8 cellular contexts compared by ENCODE assay signal in genomic region chr14:91226411-91226810, GRCh38. TPM values are rescaled to one million over a fixed set of nuclear protein-coding genes. Genes with fewer than 3 reads are reported as not detected.
A peak's percentile ranks its signal among the peaks of the same experiment; 100 is the strongest.
DNase-seq lines count a peak whose midpoint lies in the region; TF ChIP-seq lines count a peak whose summit lies in the region.
"Not testable (repeated sequence)": the region's sequence is repeated elsewhere in the genome, so short reads cannot be mapped to it uniquely, and the experiment has no call there.
"Had no signal": no experiment of that assay in that cellular context is flagged by ENCODE, and none has a peak within 500 bp of the region (broad histone marks: within the 10 kb centered on the region; RNA-seq: fewer than 3 reads in every experiment).

No MANE protein-coding gene starts in this region.

- H3K4me1 Mint-ChIP-seq in CD4-positive, alpha-beta memory T cell: peaks cover 80 to 100% (median 92%) of the 10 kb centered on the region in 4 donors
- H3K4me1 Mint-ChIP-seq in T-helper 1 cell treated with Interleukin-12 subunit alpha and Interleukin-12 subunit beta and Interleukin-4 antibody, amounts not matched to agents 30 μg/mL and 1 μg/mL, for 36 hours (ENCODE audit: low read depth): peaks cover 84% of the 10 kb centered on the region
- H3K4me1 Mint-ChIP-seq in activated CD4-positive, alpha-beta memory T cell treated with anti-CD3 and anti-CD28 coated beads for 36 hours (ENCODE audit: low read depth): peaks cover 93% of the 10 kb centered on the region
- H3K4me1 Mint-ChIP-seq in activated T-helper 1 cell treated with anti-CD3 and anti-CD28 coated beads, Interleukin-12 subunit alpha, Interleukin-12 subunit beta, Interleukin-2, Interleukin-4 antibody, amounts not matched to agents 30 ng/mL and 10 ng/mL and 1 ng/mL, durations not matched to agents 14 hours and 24 hours and 36 hours (ENCODE audit: low read depth): peaks cover 94% of the 10 kb centered on the region
- H3K4me1 Mint-ChIP-seq in activated naive CD8-positive, alpha-beta T cell (ENCODE audit: low read depth): peaks cover 93% of the 10 kb centered on the region
- H3K4me1 Mint-ChIP-seq in immature natural killer cell: peaks cover 99% of the 10 kb centered on the region in 2 donors

- H3K4me1 ChIP-seq in CD4-positive, alpha-beta memory T cell (ENCODE audit: insufficient read depth, low read length): peaks cover 90% of the 10 kb centered on the region
- H3K4me1 ChIP-seq in spleen: peaks cover 33 to 76% (median 61%) of the 10 kb centered on the region in 6 donors

- intact Hi-C loops in CD4-positive, alpha-beta memory T cell (cut with micrococcal nuclease): loop anchor here (5.0 kb wide), 2 partner anchors 34 to 61 kb away; no protein-coding TSS in a partner anchor
- intact Hi-C loops in activated CD4-positive, alpha-beta memory T cell treated with anti-CD3 and anti-CD28 coated beads for 36 hours (cut with micrococcal nuclease): loop anchor here (5.0 kb wide), 1 partner anchor 36 kb away; no protein-coding TSS in a partner anchor
- intact Hi-C loops in activated T-helper 1 cell treated with anti-CD3 and anti-CD28 coated beads, Interleukin-12 subunit alpha, Interleukin-12 subunit beta, Interleukin-2, Interleukin-4 antibody, amounts not matched to agents 30 ng/mL and 10 ng/mL and 1 ng/mL, durations not matched to agents 14 hours and 24 hours and 36 hours (cut with micrococcal nuclease): loop anchor here (2.0 to 10.0 kb wide), 5 partner anchors 20 to 638 kb away; partner anchors contain the start of gene TC2N
- intact Hi-C loops in spleen (cut with DNase I; ENCODE audit: low total_unique reads): not testable (repeated sequence)

- WGBS in spleen, 5 donors: 57 to 72% (median 62%) methylated on average over 5 of the region's 5 CpGs

- CTCF ChIA-PET in CD4-positive, alpha-beta memory T cell (lab: Charles Lee; ENCODE audit: partially characterized antibody): interaction anchor here (1.0 to 5.5 kb wide), 4 partner anchors 18 to 60 kb away, joined by 4 to 45 read pairs (median 33); partner anchors contain the start of gene GPR68
- CTCF ChIA-PET in activated CD4-positive, alpha-beta memory T cell treated with anti-CD3 and anti-CD28 coated beads for 36 hours (lab: Charles Lee): interaction anchor here (2.9 to 4.6 kb wide), 3 partner anchors 12 to 49 kb away, joined by 9 to 71 read pairs (median 33); partner anchors contain the start of gene GPR68

- peak in 1 of 5 donors; percentile 49 for DNase-seq in CD4-positive, alpha-beta memory T cell
- DNase-seq in activated CD4-positive, alpha-beta memory T cell treated with anti-CD3 and anti-CD28 coated beads for 36 hours; activated T-helper 1 cell treated with anti-CD3 and anti-CD28 coated beads, Interleukin-12 subunit alpha, Interleukin-12 subunit beta, Interleukin-2, Interleukin-4 antibody, amounts not matched to agents 30 ng/mL and 10 ng/mL and 1 ng/mL, durations not matched to agents 14 hours and 24 hours and 36 hours (ENCODE audit: low spot score); immature natural killer cell; spleen: not testable (repeated sequence)

- H3K27ac ChIP-seq in CD4-positive, alpha-beta memory T cell (ENCODE audit: low read depth, low read length): peak overlapping the region; percentile 88
- peak overlapping the region in 6 of 8 donors; percentile 23 to 90 (median 82) for H3K27ac ChIP-seq in spleen

- H3K27ac Mint-ChIP-seq in CD4-positive, alpha-beta memory T cell: peak overlapping the region; percentile 97 to 100 (median 99)
- H3K27ac Mint-ChIP-seq in T-helper 1 cell treated with Interleukin-12 subunit alpha and Interleukin-12 subunit beta and Interleukin-4 antibody, amounts not matched to agents 30 μg/mL and 1 μg/mL, for 36 hours: peak overlapping the region; percentile 97
- H3K27ac Mint-ChIP-seq in activated CD4-positive, alpha-beta memory T cell treated with anti-CD3 and anti-CD28 coated beads for 36 hours: peak overlapping the region; percentile 94
- H3K27ac Mint-ChIP-seq in activated T-helper 1 cell treated with anti-CD3 and anti-CD28 coated beads, Interleukin-12 subunit alpha, Interleukin-12 subunit beta, Interleukin-2, Interleukin-4 antibody, amounts not matched to agents 30 ng/mL and 10 ng/mL and 1 ng/mL, durations not matched to agents 14 hours and 24 hours and 36 hours: peak overlapping the region; percentile 100
- peak overlapping the region; percentile 99 for H3K27ac Mint-ChIP-seq in activated naive CD8-positive, alpha-beta T cell
- H3K27ac Mint-ChIP-seq in immature natural killer cell: peak overlapping the region; percentile 96 to 100 (median 99)

- H3K36me3 ChIP-seq in CD4-positive, alpha-beta memory T cell (ENCODE audit: insufficient read depth, low read length): not testable (repeated sequence)
- H3K36me3 ChIP-seq in spleen: peaks cover 0 to 90% (median 12%) of the 10 kb centered on the region in 6 donors

- H3K4me3 Mint-ChIP-seq in CD4-positive, alpha-beta memory T cell: peak overlapping the region in 7 of 8 donors; percentile 73 to 97 (median 86)
- peak overlapping the region; percentile 81 for H3K4me3 Mint-ChIP-seq in T-helper 1 cell treated with Interleukin-12 subunit alpha and Interleukin-12 subunit beta and Interleukin-4 antibody, amounts not matched to agents 30 μg/mL and 1 μg/mL, for 36 hours
- not testable (repeated sequence) for H3K4me3 Mint-ChIP-seq in activated CD4-positive, alpha-beta memory T cell treated with anti-CD3 and anti-CD28 coated beads for 36 hours
- H3K4me3 Mint-ChIP-seq in activated T-helper 1 cell treated with anti-CD3 and anti-CD28 coated beads, Interleukin-12 subunit alpha, Interleukin-12 subunit beta, Interleukin-2, Interleukin-4 antibody, amounts not matched to agents 30 ng/mL and 10 ng/mL and 1 ng/mL, durations not matched to agents 14 hours and 24 hours and 36 hours: peak overlapping the region; percentile 80
- H3K4me3 Mint-ChIP-seq in activated naive CD8-positive, alpha-beta T cell: peak overlapping the region; percentile 82
- peak overlapping the region; percentile 81 to 95 (median 83) for H3K4me3 Mint-ChIP-seq in immature natural killer cell

- H3K9me3 Mint-ChIP-seq in CD4-positive, alpha-beta memory T cell; activated naive CD8-positive, alpha-beta T cell (ENCODE audit: low read depth); immature natural killer cell: not testable (repeated sequence)
- peaks cover 15% of the 10 kb centered on the region for H3K9me3 Mint-ChIP-seq in T-helper 1 cell treated with Interleukin-12 subunit alpha and Interleukin-12 subunit beta and Interleukin-4 antibody, amounts not matched to agents 30 μg/mL and 1 μg/mL, for 36 hours
- peaks cover 20% of the 10 kb centered on the region for H3K9me3 Mint-ChIP-seq in activated CD4-positive, alpha-beta memory T cell treated with anti-CD3 and anti-CD28 coated beads for 36 hours
- H3K9me3 Mint-ChIP-seq in activated T-helper 1 cell treated with anti-CD3 and anti-CD28 coated beads, Interleukin-12 subunit alpha, Interleukin-12 subunit beta, Interleukin-2, Interleukin-4 antibody, amounts not matched to agents 30 ng/mL and 10 ng/mL and 1 ng/mL, durations not matched to agents 14 hours and 24 hours and 36 hours: peaks cover 16% of the 10 kb centered on the region

- not testable (repeated sequence) for H3K27me3 ChIP-seq in CD4-positive, alpha-beta memory T cell (ENCODE audit: insufficient read depth, low read length); spleen (replicated peaks in 1 of 7)

- peaks cover 25 to 35% of the 10 kb centered on the region in 2 donors for H3K36me3 Mint-ChIP-seq in CD4-positive, alpha-beta memory T cell
- peaks cover 55% of the 10 kb centered on the region for H3K36me3 Mint-ChIP-seq in T-helper 1 cell treated with Interleukin-12 subunit alpha and Interleukin-12 subunit beta and Interleukin-4 antibody, amounts not matched to agents 30 μg/mL and 1 μg/mL, for 36 hours (ENCODE audit: low read depth)
- H3K36me3 Mint-ChIP-seq in activated CD4-positive, alpha-beta memory T cell treated with anti-CD3 and anti-CD28 coated beads for 36 hours: peaks cover 46% of the 10 kb centered on the region
- H3K36me3 Mint-ChIP-seq in activated T-helper 1 cell treated with anti-CD3 and anti-CD28 coated beads, Interleukin-12 subunit alpha, Interleukin-12 subunit beta, Interleukin-2, Interleukin-4 antibody, amounts not matched to agents 30 ng/mL and 10 ng/mL and 1 ng/mL, durations not matched to agents 14 hours and 24 hours and 36 hours (ENCODE audit: low read depth): peaks cover 44% of the 10 kb centered on the region
- peaks cover 24% of the 10 kb centered on the region for H3K36me3 Mint-ChIP-seq in activated naive CD8-positive, alpha-beta T cell
- peaks cover 8 to 19% (median 19%) of the 10 kb centered on the region in 3 donors for H3K36me3 Mint-ChIP-seq in immature natural killer cell

- not testable (repeated sequence) for TF ChIP-seq POLR2A in spleen (IDR thresholded peaks at IDR 0.05)

- not testable (repeated sequence) for H3K4me3 ChIP-seq in CD4-positive, alpha-beta memory T cell (ENCODE audit: low read length in 2 of 2); spleen

- H3K27me3 Mint-ChIP-seq in CD4-positive, alpha-beta memory T cell; T-helper 1 cell treated with Interleukin-12 subunit alpha and Interleukin-12 subunit beta and Interleukin-4 antibody, amounts not matched to agents 30 μg/mL and 1 μg/mL, for 36 hours (ENCODE audit: low read depth); activated CD4-positive, alpha-beta memory T cell treated with anti-CD3 and anti-CD28 coated beads for 36 hours; activated T-helper 1 cell treated with anti-CD3 and anti-CD28 coated beads, Interleukin-12 subunit alpha, Interleukin-12 subunit beta, Interleukin-2, Interleukin-4 antibody, amounts not matched to agents 30 ng/mL and 10 ng/mL and 1 ng/mL, durations not matched to agents 14 hours and 24 hours and 36 hours (ENCODE audit: insufficient read depth); activated naive CD8-positive, alpha-beta T cell: not testable (repeated sequence)
- H3K27me3 Mint-ChIP-seq in immature natural killer cell (ENCODE audit: low read depth in 3 of 3): peaks cover 18 to 25% (median 25%) of the 10 kb centered on the region in 3 donors

- H3K9me3 ChIP-seq in CD4-positive, alpha-beta memory T cell (ENCODE audit: control insufficient read depth in 1 of 2, low read length in 2 of 2); spleen: not testable (repeated sequence)

- TF ChIP-seq CTCF in spleen (IDR thresholded peaks at IDR 0.05 in 8 of 11, conservative IDR thresholded peaks at IDR 0.05 in 3 of 11): not testable (repeated sequence)

- POLR2A ChIA-PET in CD4-positive, alpha-beta memory T cell (lab: Charles Lee; ENCODE audit: partially characterized antibody): interaction anchor here (1.1 to 23.5 kb wide), 6 partner anchors 11 to 49 kb away, joined by 3 to 963 read pairs (median 18); partner anchors contain the start of gene GPR68
- POLR2A ChIA-PET in activated CD4-positive, alpha-beta memory T cell treated with anti-CD3 and anti-CD28 coated beads for 36 hours (lab: Charles Lee): interaction anchor here (2.2 to 5.5 kb wide), 3 partner anchors 18 to 123 kb away, joined by 8 to 325 read pairs (median 46); partner anchors contain the start of gene GPR68

RNA-seq across cellular contexts. Expression of gene GPR68, which starts 18.1 kb away (rescaled TPM):
- total RNA-seq in CD4-positive, alpha-beta memory T cell: 10 to 100 TPM; 10.6 to 10.8 TPM
- polyA plus RNA-seq in CD4-positive, alpha-beta memory T cell: 1 to 10 TPM; 3.0 to 8.3 TPM
- 1 to 10 TPM; 6.5 to 6.9 TPM for total RNA-seq in activated CD4-positive, alpha-beta memory T cell treated with anti-CD3 and anti-CD28 coated beads for 36 hours
- total RNA-seq in activated T-helper 1 cell treated with anti-CD3 and anti-CD28 coated beads, Interleukin-12 subunit alpha, Interleukin-12 subunit beta, Interleukin-2, Interleukin-4 antibody, amounts not matched to agents 30 ng/mL and 10 ng/mL and 1 ng/mL, durations not matched to agents 14 hours and 24 hours and 36 hours: 4.5 and 5.4 TPM in 2 replicates
- polyA plus RNA-seq in immature natural killer cell (10 to 100 TPM; 19.0 to 40.4 (median 22.4) TPM), spleen (1 to 10 TPM in 2 of 3 donors, under 1 TPM in 1; 0.50 to 1.7 (median 1.3) TPM)
- 1 to 10 TPM; 1.9 to 5.2 (median 3.2) TPM for total RNA-seq in spleen
- total RNA-seq: PC-9 had no signal
